In the genomic region with DNA sequence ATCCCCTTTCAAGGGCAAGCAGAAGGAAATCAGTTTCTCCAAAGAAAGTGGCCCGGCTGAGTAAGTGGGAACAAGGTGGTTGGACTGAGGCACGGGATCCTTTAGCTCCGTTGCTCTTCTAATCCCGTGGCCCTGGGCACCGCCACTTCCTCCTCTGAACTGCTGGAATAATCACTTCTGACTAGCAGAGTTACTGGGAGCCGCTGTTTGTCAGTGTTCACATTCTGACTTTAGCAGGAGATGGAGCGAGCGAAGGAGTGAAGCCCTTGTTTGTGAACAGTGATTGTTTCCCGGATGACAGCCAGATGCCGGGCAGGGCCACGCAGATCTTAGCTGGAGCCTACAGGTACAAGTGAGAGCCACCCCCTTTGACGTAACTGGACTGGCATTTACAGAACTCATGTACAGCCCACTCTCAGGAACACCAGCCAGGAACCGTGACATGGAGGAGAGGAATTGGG, we compare ENCODE assay signal across 8 cellular contexts. TPM values are rescaled to one million over a fixed set of nuclear protein-coding genes. Genes with fewer than 3 reads are reported as not detected.
DNase-seq lines count a peak whose midpoint lies in the region.

No MANE protein-coding gene starts in this region.

- no peaks in the 10 kb centered on the region for H3K9me3 ChIP-seq in SJCRH30 (replicated peaks)
- no peaks in the 10 kb centered on the region for H3K9me3 ChIP-seq in muscle layer of duodenum (ENCODE audit: control insufficient read depth in 1 of 2, low read length in 2 of 2)

- no peak for DNase-seq in activated T-cell treated with anti-CD3 and anti-CD28 coated beads, Interleukin-2, amount 50 U/mL, for 24 hours
- DNase-seq in activated T-cell treated with anti-CD3 and anti-CD28 coated beads for 4 hours (no peak), SJCRH30 (no peak), epithelial cell of prostate (ENCODE audit: low read depth, low spot score) (no peak), AG08395 (ENCODE audit: low spot score) (no peak), NCI-H1694 treated with DMSO at 0.1 percent for 48 hours (lab: John Stamatoyannopoulos, UW) (no peak)
- DNase-seq in activated CD8-positive, alpha-beta memory T cell treated with anti-CD3 and anti-CD28 coated beads, Interleukin-2, amount 50 U/mL, for 48 hours: no peak

- H3K36me3 ChIP-seq in SJCRH30 (peaks cover 17% of the 10 kb centered on the region), muscle layer of duodenum (ENCODE audit: control insufficient read depth in 1 of 2, insufficient read depth in 2 of 2, low read length in 2 of 2) (peaks cover 10 to 13% of the 10 kb centered on the region in 2 donors)

- H3K27me3 ChIP-seq in SJCRH30 (no peaks in the 10 kb centered on the region), muscle layer of duodenum (ENCODE audit: low read depth, low read length) (no peaks in the 10 kb centered on the region)

- H3K27ac ChIP-seq in SJCRH30 (peak overlapping the region; percentile 93), epithelial cell of prostate (peak overlapping the region; percentile 78), muscle layer of duodenum (ENCODE audit: low read length) (peak overlapping the region; percentile 69)

- H3K27me3 Mint-ChIP-seq in activated T-cell treated with anti-CD3 and anti-CD28 coated beads, Interleukin-2, amount 50 U/mL, for 24 hours: no peaks in the 10 kb centered on the region

- no peaks in the 10 kb centered on the region for H3K9me3 Mint-ChIP-seq in activated T-cell treated with anti-CD3 and anti-CD28 coated beads, Interleukin-2, amount 50 U/mL, for 24 hours

- H3K4me3 ChIP-seq in SJCRH30 (peak overlapping the region; percentile 99), muscle layer of duodenum (ENCODE audit: low read depth in 1 of 2, low read length in 2 of 2) (peak overlapping the region; percentile 68 to 79)

- H3K4me1 ChIP-seq in SJCRH30 (peaks cover 11% of the 10 kb centered on the region; the same call in 1 of the 2 replicates), muscle layer of duodenum (ENCODE audit: control insufficient read depth in 1 of 2, insufficient read depth in 2 of 2, low read length in 2 of 2) (peaks cover 0 to 25% of the 10 kb centered on the region in 2 donors)

- peak overlapping the region; percentile 82 for H3K27ac Mint-ChIP-seq in activated T-cell treated with anti-CD3 and anti-CD28 coated beads, Interleukin-2, amount 50 U/mL, for 24 hours

- peaks cover 35% of the 10 kb centered on the region for H3K36me3 Mint-ChIP-seq in activated T-cell treated with anti-CD3 and anti-CD28 coated beads, Interleukin-2, amount 50 U/mL, for 24 hours (ENCODE audit: low read depth)

- H3K4me1 Mint-ChIP-seq in activated T-cell treated with anti-CD3 and anti-CD28 coated beads, Interleukin-2, amount 50 U/mL, for 24 hours (ENCODE audit: low read depth): peaks cover 43% of the 10 kb centered on the region

- H3K4me3 Mint-ChIP-seq in activated T-cell treated with anti-CD3 and anti-CD28 coated beads, Interleukin-2, amount 50 U/mL, for 24 hours: peak overlapping the region; percentile 78

RNA-seq across cellular contexts. Expression of a gene that starts 1.3 kb away (rescaled TPM):
- total RNA-seq in SJCRH30 (2014; rRNA removed; shearing (Covaris generic)): 33.5 and 35.2 TPM in 2 replicates
